ENCODE assay signal across 1 cellular context in genomic region chrX:153921070-153921469, GRCh38.
TF ChIP-seq lines count a peak whose summit lies in the region.

No MANE protein-coding gene starts in this region.

TF ChIP-seq in K562, 482 proteins besides CTCF, POLR2A, EP300 and RAD21:
- TF ChIP-seq POLR2G (IDR thresholded peaks at IDR 0.05; ENCODE audit: low read depth, low read length), result peak; percentile 25; the same call in 1 of the 2 replicates
- no peak for TF ChIP-seq TCF7L2 (IDR thresholded peaks at IDR 0.05; ENCODE audit: low read depth, low read length)
